Comparison of ENCODE assay signal across 19 cellular contexts in the genomic region with DNA sequence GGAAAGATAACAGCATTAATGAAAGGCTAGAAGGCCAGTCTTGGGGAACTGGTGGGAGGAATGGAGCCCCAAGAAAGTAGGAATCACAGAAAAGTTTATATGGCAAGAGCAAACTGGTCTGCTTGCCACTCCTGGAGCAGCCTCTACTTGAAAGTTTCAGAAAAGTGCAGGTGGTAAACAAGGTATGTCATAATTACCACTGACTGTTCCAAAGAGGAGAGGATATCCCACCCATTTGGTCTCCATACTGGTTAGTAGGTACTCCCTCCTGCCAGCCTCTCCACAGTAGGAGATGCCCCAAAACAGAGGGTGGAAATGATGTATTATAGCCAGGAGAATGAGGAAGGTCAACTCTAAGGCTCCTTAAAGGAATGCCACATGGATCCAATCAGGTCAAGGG.
"Had no signal": no experiment of that assay in that cellular context is flagged by ENCODE, and none has a peak within 500 bp of the region (broad histone marks: within the 10 kb centered on the region; RNA-seq: fewer than 3 reads in every experiment).

No MANE protein-coding gene starts in this region.

- DNase-seq: activated CD8-positive, alpha-beta memory T cell treated with anti-CD3 and anti-CD28 coated beads, Interleukin-2, amount 10 ng/mL, durations not matched to agents 7 days and 5 days; activated naive CD4-positive, alpha-beta T cell; anterior cingulate cortex; brain microvascular endothelial cell; effector memory CD8-positive, alpha-beta T cell; foreskin melanocyte; head of caudate nucleus; immature natural killer cell; mesendoderm; nucleus accumbens; posterior cingulate gyrus; retina; stimulated activated CD4-positive, alpha-beta T cell treated with anti-CD3 and anti-CD28 coated beads, Interleukin-2, amount 100 ng/mL, for 48 hours; transverse colon; WERI-Rb-1 had no signal

- H3K36me3 ChIP-seq: brain microvascular endothelial cell, transverse colon, WERI-Rb-1 had no signal

- H3K9me3 Mint-ChIP-seq: dendritic cell treated with granulocyte-macrophage colony-stimulating factor and Interleukin-4, amounts not matched to agents 40 ng/mL and 50 ng/mL, for 4 days; effector memory CD8-positive, alpha-beta T cell; nephron; stimulated activated memory B cell treated with anti-CD40 and anti-IgM and Interleukin-4, amounts not matched to agents 10 μg/mL and 1 μg/mL and 100 μg/mL, for 72 hours had no signal

- H3K9me3 ChIP-seq: transverse colon had no signal

- H3K27ac ChIP-seq: brain microvascular endothelial cell, SK-N-MC, transverse colon, WERI-Rb-1 had no signal

- H3K27me3 ChIP-seq: brain microvascular endothelial cell, transverse colon had no signal

- ATAC-seq: activated CD8-positive, alpha-beta memory T cell treated with anti-CD3 and anti-CD28 coated beads, Interleukin-2, amount 10 ng/mL, durations not matched to agents 7 days and 5 days; effector memory CD8-positive, alpha-beta T cell; stimulated activated memory B cell treated with anti-CD40 and anti-IgM and Interleukin-4, amounts not matched to agents 10 μg/mL and 1 μg/mL and 100 μg/mL, for 72 hours had no signal

- H3K36me3 Mint-ChIP-seq: activated CD8-positive, alpha-beta memory T cell treated with anti-CD3 and anti-CD28 coated beads, Interleukin-2, amount 10 ng/mL, durations not matched to agents 7 days and 5 days; immature natural killer cell; stimulated activated memory B cell treated with anti-CD40 and anti-IgM and Interleukin-4, amounts not matched to agents 10 μg/mL and 1 μg/mL and 100 μg/mL, for 72 hours had no signal

- H3K4me3 Mint-ChIP-seq: activated CD8-positive, alpha-beta memory T cell treated with anti-CD3 and anti-CD28 coated beads, Interleukin-2, amount 10 ng/mL, durations not matched to agents 7 days and 5 days; dendritic cell treated with granulocyte-macrophage colony-stimulating factor and Interleukin-4, amounts not matched to agents 40 ng/mL and 50 ng/mL, for 4 days; effector memory CD8-positive, alpha-beta T cell; immature natural killer cell; nephron; stimulated activated memory B cell treated with anti-CD40 and anti-IgM and Interleukin-4, amounts not matched to agents 10 μg/mL and 1 μg/mL and 100 μg/mL, for 72 hours had no signal

- H3K27ac Mint-ChIP-seq: activated CD8-positive, alpha-beta memory T cell treated with anti-CD3 and anti-CD28 coated beads, Interleukin-2, amount 10 ng/mL, durations not matched to agents 7 days and 5 days; dendritic cell treated with granulocyte-macrophage colony-stimulating factor and Interleukin-4, amounts not matched to agents 40 ng/mL and 50 ng/mL, for 4 days; effector memory CD8-positive, alpha-beta T cell; immature natural killer cell; nephron; stimulated activated memory B cell treated with anti-CD40 and anti-IgM and Interleukin-4, amounts not matched to agents 10 μg/mL and 1 μg/mL and 100 μg/mL, for 72 hours had no signal

- H3K4me1 Mint-ChIP-seq: stimulated activated memory B cell treated with anti-CD40 and anti-IgM and Interleukin-4, amounts not matched to agents 10 μg/mL and 1 μg/mL and 100 μg/mL, for 72 hours had no signal

- H3K27me3 Mint-ChIP-seq: activated CD8-positive, alpha-beta memory T cell treated with anti-CD3 and anti-CD28 coated beads, Interleukin-2, amount 10 ng/mL, durations not matched to agents 7 days and 5 days; dendritic cell treated with granulocyte-macrophage colony-stimulating factor and Interleukin-4, amounts not matched to agents 40 ng/mL and 50 ng/mL, for 4 days; effector memory CD8-positive, alpha-beta T cell; stimulated activated memory B cell treated with anti-CD40 and anti-IgM and Interleukin-4, amounts not matched to agents 10 μg/mL and 1 μg/mL and 100 μg/mL, for 72 hours had no signal

- H3K4me3 ChIP-seq: SK-N-MC, transverse colon had no signal
